Comparison of ENCODE assay signal across 21 cellular contexts in genomic region chr9:124899845-124900244, GRCh38. TPM values are rescaled to one million over a fixed set of nuclear protein-coding genes. Genes with fewer than 3 reads are reported as not detected.
DNase-seq lines count a peak whose midpoint lies in the region; TF ChIP-seq lines count a peak whose summit lies in the region.
"Had no signal": no experiment of that assay in that cellular context is flagged by ENCODE, and none has a peak within 500 bp of the region (broad histone marks: within the 10 kb centered on the region; RNA-seq: fewer than 3 reads in every experiment).

No MANE protein-coding gene starts in this region.

- no peak overlapping the region for H2BK20ac ChIP-seq in H9 (ENCODE audit: low read depth, low read length, poor library complexity, severe bottlenecking)

- H2AFZ ChIP-seq in H9 (ENCODE audit: low read length): no peak overlapping the region

- peak overlapping the region; percentile 1 to 87 (median 11); a peak in 3 of 7 replicates for H3K27ac Mint-ChIP-seq in H9
- H3K27ac Mint-ChIP-seq: CD4-positive, alpha-beta memory T cell had no signal

- H4K91ac ChIP-seq in H9 (ENCODE audit: insufficient read length, low read depth, low read length): no peak overlapping the region

- no peaks in the 10 kb centered on the region for H3K4me1 ChIP-seq in H9 (ENCODE audit: insufficient read depth, low read length)
- H3K4me1 ChIP-seq in mesendoderm (ENCODE audit: control insufficient read depth, low read depth, low read length): no peaks in the 10 kb centered on the region

- H3K27me3 Mint-ChIP-seq in H9 (ENCODE audit: low read depth): no peaks in the 10 kb centered on the region
- H3K27me3 Mint-ChIP-seq: CD4-positive, alpha-beta memory T cell had no signal

- H3K23ac ChIP-seq in H9 (ENCODE audit: insufficient read length, low read depth, low read length): no peak overlapping the region
- H3K23ac ChIP-seq in mesendoderm (ENCODE audit: low read length): no peak overlapping the region

- H3K36me3 ChIP-seq in mesendoderm (ENCODE audit: control insufficient read depth, insufficient read depth, low read length): no peaks in the 10 kb centered on the region

- H2BK120ac ChIP-seq in H9 (ENCODE audit: low read depth, low read length, poor library complexity, severe bottlenecking): no peak overlapping the region
- no peak overlapping the region for H2BK120ac ChIP-seq in mesendoderm (ENCODE audit: low read depth, low read length)

- no peaks in the 10 kb centered on the region for H3K9me3 Mint-ChIP-seq in H9

- H3K9ac ChIP-seq in H9 (ENCODE audit: extremely low read depth, insufficient read length, low read length) (no peak overlapping the region), mesendoderm (ENCODE audit: low read length) (no peak overlapping the region)
- H3K9ac ChIP-seq: KMS-11 had no signal

- H3T11ph ChIP-seq in H9 (ENCODE audit: low read length): no peak overlapping the region

- H3K4me3 ChIP-seq in epithelial cell of esophagus (ENCODE audit: low read length): no peak overlapping the region
- H3K4me3 ChIP-seq in mesendoderm (ENCODE audit: low read length): no peak overlapping the region
- H3K4me3 ChIP-seq: BLaER1 treated with 17β-estradiol and CSF1 and Interleukin-3, amounts not matched to agents 10 nM and 100 nM; SK-N-MC had no signal

- DNase-seq in H9 (no peak), epithelial cell of esophagus (ENCODE audit: low read depth) (peak; percentile 84), SKM-1 (lab: John Stamatoyannopoulos, UW; ENCODE audit: unreplicated experiment) (no peak), mesendoderm (no peak), HuH-7.5 (ENCODE audit: low spot score) (no peak)
- DNase-seq in activated naive CD4-positive, alpha-beta T cell (lab: John Stamatoyannopoulos, UW): no peak
- DNase-seq: ACHN; CD4-positive, alpha-beta memory T cell; NCI-H1105 treated with DMSO at 0.1 percent for 48 hours; NCI-H1694; NCI-H2081; NCI-H2171; NCI-H345; NCI-H526; OCI-M1; SHP77 had no signal

- no peak overlapping the region for H3K56ac ChIP-seq in H9 (ENCODE audit: insufficient read length, low read depth, low read length)
- no peak overlapping the region for H3K56ac ChIP-seq in mesendoderm (ENCODE audit: low read length)

- H3K18ac ChIP-seq in H9 (ENCODE audit: insufficient read length, low read depth, low read length) (no peak overlapping the region), mesendoderm (ENCODE audit: low read length) (no peak overlapping the region)

- H2BK12ac ChIP-seq in H9 (ENCODE audit: insufficient read length, low read depth, low read length): no peak overlapping the region

- no peaks in the 10 kb centered on the region for H3K23me2 ChIP-seq in H9 (ENCODE audit: insufficient read length, low read depth, low read length, poor library complexity, severe bottlenecking)

- no peak overlapping the region for H3K14ac ChIP-seq in H9 (ENCODE audit: insufficient read depth, low read length)

- H4K5ac ChIP-seq in H9 (ENCODE audit: insufficient read length, low read depth, low read length) (no peak overlapping the region), mesendoderm (ENCODE audit: low read length) (no peak overlapping the region)

- no CpG with 5 or more reads among the region's 9 CpGs for WGBS in H9 (ENCODE audit: extremely low coverage, insufficient read length, low lambda C conversion rate)
- no CpG with 5 or more reads among the region's 9 CpGs for WGBS in mesendoderm (ENCODE audit: extremely low coverage, insufficient coverage, low lambda C conversion rate)

- no peaks in the 10 kb centered on the region for H3K79me1 ChIP-seq in H9 (ENCODE audit: insufficient read depth, low read depth, low read length, poor library complexity, severe bottlenecking)
- H3K79me1 ChIP-seq in mesendoderm (ENCODE audit: low read length): no peaks in the 10 kb centered on the region

- H3K27me3 ChIP-seq in H9 (ENCODE audit: insufficient read depth, low read length) (no peaks in the 10 kb centered on the region), mesendoderm (ENCODE audit: insufficient read depth, low read length, poor library complexity) (no peaks in the 10 kb centered on the region)
- H3K27me3 ChIP-seq: BLaER1 treated with 17β-estradiol and CSF1 and Interleukin-3, amounts not matched to agents 10 nM and 100 nM had no signal

- H2BK15ac ChIP-seq in H9 (ENCODE audit: low read depth, low read length) (no peak overlapping the region), mesendoderm (replicated peaks; ENCODE audit: low read depth) (no peak overlapping the region)

- H3K4me2 ChIP-seq in H9 (ENCODE audit: insufficient read depth, insufficient read length, low read length) (no peak overlapping the region), mesendoderm (ENCODE audit: low read length) (no peak overlapping the region)
- H3K4me2 ChIP-seq: BLaER1 treated with 17β-estradiol and CSF1 and Interleukin-3, amounts not matched to agents 10 nM and 100 nM; KMS-11 had no signal

- H4K8ac ChIP-seq in H9 (replicated peaks; ENCODE audit: insufficient read length, low read depth, low read length) (no peak overlapping the region), mesendoderm (ENCODE audit: low read depth, low read length) (no peak overlapping the region)

- H4K20me1 ChIP-seq in H9 (ENCODE audit: control insufficient read depth, insufficient read depth, insufficient read length): no peaks in the 10 kb centered on the region

- H2AK5ac ChIP-seq in H9 (ENCODE audit: insufficient read length, low read length): no peak overlapping the region
- H2AK5ac ChIP-seq in mesendoderm (ENCODE audit: low read length): no peak overlapping the region

- peaks cover 2% of the 10 kb centered on the region in 2 experiments; a peak in 3 of 4 replicates for H3K4me1 Mint-ChIP-seq in H9

- TF ChIP-seq CTCF in H9 (conservative IDR thresholded peaks at IDR 0.05) (no peak), epithelial cell of esophagus (IDR thresholded peaks at IDR 0.05; ENCODE audit: insufficient read depth, low read depth, low read length, missing control alignments) (no peak)

- H3K4ac ChIP-seq in H9 (ENCODE audit: low read depth, low read length) (no peak overlapping the region), mesendoderm (ENCODE audit: low read depth, low read length) (no peak overlapping the region)

- H3K27ac ChIP-seq in H9 (ENCODE audit: insufficient read length, low read depth, low read length) (no peak overlapping the region), angular gyrus (ENCODE audit: low read depth, low read length) (peak overlapping the region; percentile 48), mesendoderm (ENCODE audit: low read depth, low read length) (no peak overlapping the region)
- H3K27ac ChIP-seq: BLaER1 treated with 17β-estradiol and CSF1 and Interleukin-3, amounts not matched to agents 10 nM and 100 nM; KMS-11; SK-N-MC had no signal

- H3K36me3 Mint-ChIP-seq in H9 (ENCODE audit: insufficient read depth in 1 of 3, low read depth in 3 of 3): peaks cover 3 to 15% (median 9%) of the 10 kb centered on the region in 3 experiments; a peak in 6 of 7 replicates

- H3K9me3 ChIP-seq in H9 (ENCODE audit: control insufficient read depth, low read depth, low read length): no peaks in the 10 kb centered on the region
- H3K9me3 ChIP-seq: BLaER1 treated with 17β-estradiol and CSF1 and Interleukin-3, amounts not matched to agents 10 nM and 100 nM had no signal

- H3K4me3 Mint-ChIP-seq in H9: no peak overlapping the region
- H3K4me3 Mint-ChIP-seq: CD4-positive, alpha-beta memory T cell had no signal

- H3K79me2 ChIP-seq in H9 (ENCODE audit: insufficient read depth, low read length): no peaks in the 10 kb centered on the region
- H3K79me2 ChIP-seq in mesendoderm (ENCODE audit: control insufficient read depth, insufficient read depth, low read length): no peaks in the 10 kb centered on the region

- H2BK5ac ChIP-seq in H9 (ENCODE audit: insufficient read length, low read length): no peak overlapping the region
- H2BK5ac ChIP-seq in mesendoderm (ENCODE audit: low read length): no peak overlapping the region

RNA-seq across cellular contexts. Expression of gene ARPC5L, which starts 37.9 kb away (rescaled TPM):
- total RNA-seq in H9 (2021): 67.7 and 68.9 TPM in 2 replicates
- polyA plus RNA-seq in mesendoderm (2013, experiment 1 of 2): 67.4 TPM
- polyA plus RNA-seq in mesendoderm (2013, experiment 2 of 2): 66.9 TPM

RNA-seq across cellular contexts. Expression of gene RPL35, which starts 38.1 kb away (rescaled TPM):
- 1,840 and 1,901 TPM in 2 replicates for total RNA-seq in H9 (2021)
- 5,500 TPM for polyA plus RNA-seq in mesendoderm (2013, experiment 1 of 2)
- 5,550 TPM for polyA plus RNA-seq in mesendoderm (2013, experiment 2 of 2)

RNA-seq across cellular contexts. Expression of gene GOLGA1, which starts 41.0 kb away (rescaled TPM):
- total RNA-seq in H9 (2021): 7.6 TPM in 2 replicates
- polyA plus RNA-seq in mesendoderm (2013, experiment 1 of 2): 4.2 TPM
- polyA plus RNA-seq in mesendoderm (2013, experiment 2 of 2): 4.6 TPM

RNA-seq across cellular contexts. Expression of gene WDR38, which starts 46.6 kb away (rescaled TPM):
- total RNA-seq in H9 (2021): not detected in 2 replicates
- not detected for polyA plus RNA-seq in mesendoderm (2013, experiment 1 of 2)
- not detected for polyA plus RNA-seq in mesendoderm (2013, experiment 2 of 2)
- total RNA-seq: CD4-positive, alpha-beta memory T cell; Daoy had no signal
- polyA plus RNA-seq: CD4-positive, alpha-beta memory T cell had no signal
